Comparison of ENCODE assay signal across 1 cellular context in genomic region chr1:178806665-178807300, GRCh38.
TF ChIP-seq lines count a peak whose summit lies in the region.

No MANE protein-coding gene starts in this region.

TF ChIP-seq in HepG2, 621 proteins besides CTCF, POLR2A, EP300 and RAD21 (continued from another document):
- TF ChIP-seq ZFP91 (CRISPR knock-in tag; IDR thresholded peaks at IDR 0.05; ENCODE audit: borderline replicate concordance) (no peak), TMF1 (CRISPR knock-in tag; IDR thresholded peaks at IDR 0.05; ENCODE audit: low read depth) (no peak), FOXP1 (IDR thresholded peaks at IDR 0.05) (no peak), FOXP1 (CRISPR knock-in tag; IDR thresholded peaks at IDR 0.05) (0 out of 2 replicates have a peak, but pooled peaks have one; percentile 26), TBX3 (IDR thresholded peaks at IDR 0.05; ENCODE audit: borderline replicate concordance) (no peak), SOX5 (CRISPR knock-in tag; IDR thresholded peaks at IDR 0.05; ENCODE audit: borderline replicate concordance) (peak; percentile 95)
